Comparison of ENCODE assay signal across 8 cellular contexts in genomic region chr16:28711220-28712083, GRCh38. TPM values are rescaled to one million over a fixed set of nuclear protein-coding genes. Genes with fewer than 3 reads are reported as not detected.
A peak's percentile ranks its signal among the peaks of the same experiment; 100 is the strongest.
DNase-seq lines count a peak whose midpoint lies in the region; ATAC-seq and TF ChIP-seq lines count a peak whose summit lies in the region.
"Not testable (repeated sequence)": the region's sequence is repeated elsewhere in the genome, so short reads cannot be mapped to it uniquely, and the experiment has no call there.

Gene EIF3C, plus strand, starts transcription at chr16:28711464. Its CDS starts 223 bp downstream, at chr16:28711687.

- H3K27me3 Mint-ChIP-seq in activated naive CD8-positive, alpha-beta T cell treated with anti-CD3 and anti-CD28 coated beads, Interleukin-2, amount 10 ng/mL, durations not matched to agents 7 days and 5 days = not testable (repeated sequence)

- not testable (repeated sequence) for DNase-seq in G401 (ENCODE audit: low spot score); NT2/D1 (ENCODE audit: low read depth, low spot score); activated naive CD8-positive, alpha-beta T cell treated with anti-CD3 and anti-CD28 coated beads, Interleukin-2, amount 10 ng/mL, durations not matched to agents 7 days and 5 days; fibroblast of villous mesenchyme (ENCODE audit: low read depth); myocyte (ENCODE audit: low read depth); testis

- not testable (repeated sequence) for H3K4me1 ChIP-seq in NT2/D1 (ENCODE audit: insufficient read depth, insufficient read length); testis

- peak within 1 kb of the TSS; percentile 77 for H3K27ac Mint-ChIP-seq in activated naive CD8-positive, alpha-beta T cell treated with anti-CD3 and anti-CD28 coated beads, Interleukin-2, amount 10 ng/mL, durations not matched to agents 7 days and 5 days

- H3K36me3 ChIP-seq in NT2/D1 (ENCODE audit: insufficient read depth, insufficient read length, low read length); testis (ENCODE audit: low read depth, missing control alignments): not testable (repeated sequence)

- POLR2A ChIA-PET in activated naive CD8-positive, alpha-beta T cell treated with anti-CD3 and anti-CD28 coated beads, Interleukin-2, amount 10 ng/mL, durations not matched to agents 7 days and 5 days (lab: Charles Lee) = not testable (repeated sequence)

- H3K27me3 ChIP-seq in NT2/D1 (ENCODE audit: insufficient read depth, insufficient read length); testis: not testable (repeated sequence)

- H3K9me3 ChIP-seq in NT2/D1 (ENCODE audit: insufficient read depth, low read length); testis: not testable (repeated sequence)

- peak within 1 kb of the TSS; percentile 50 for H3K9ac ChIP-seq in NT2/D1 (ENCODE audit: insufficient read length, low read depth)

- not testable (repeated sequence) for TF ChIP-seq CTCF in fibroblast of villous mesenchyme (IDR thresholded peaks at IDR 0.05; ENCODE audit: insufficient read depth, low read depth, low read length); testis (IDR thresholded peaks at IDR 0.05)

- not testable (repeated sequence) for H3K4me1 Mint-ChIP-seq in activated naive CD8-positive, alpha-beta T cell treated with anti-CD3 and anti-CD28 coated beads, Interleukin-2, amount 10 ng/mL, durations not matched to agents 7 days and 5 days

- not testable (repeated sequence) for H3K9me3 Mint-ChIP-seq in activated naive CD8-positive, alpha-beta T cell treated with anti-CD3 and anti-CD28 coated beads, Interleukin-2, amount 10 ng/mL, durations not matched to agents 7 days and 5 days

- H3K4me3 ChIP-seq in NT2/D1 (ENCODE audit: insufficient read length, low read depth) = peak within 1 kb of the TSS; percentile 15
- peak within 1 kb of the TSS; percentile 32 for H3K4me3 ChIP-seq in fibroblast of villous mesenchyme (ENCODE audit: low read depth, low read length)
- H3K4me3 ChIP-seq in testis = peak within 1 kb of the TSS in 1 of 2 donors; percentile 31

- peak within 1 kb of the TSS; percentile 75 for H3K4me3 Mint-ChIP-seq in activated naive CD8-positive, alpha-beta T cell treated with anti-CD3 and anti-CD28 coated beads, Interleukin-2, amount 10 ng/mL, durations not matched to agents 7 days and 5 days

- not testable (repeated sequence) for H3K27ac ChIP-seq in testis

- in situ Hi-C loops in G401 (cut with HindIII; ENCODE audit: low sequenced_read_pairs) = not testable (repeated sequence)

- not testable (repeated sequence) for H3K36me3 Mint-ChIP-seq in activated naive CD8-positive, alpha-beta T cell treated with anti-CD3 and anti-CD28 coated beads, Interleukin-2, amount 10 ng/mL, durations not matched to agents 7 days and 5 days

- ATAC-seq in GM21367 (IDR thresholded peaks at IDR 0.05; ENCODE audit: unreplicated experiment) (peak; percentile 92), HG03025 (IDR thresholded peaks at IDR 0.05; ENCODE audit: low FRiP score, unreplicated experiment) (peak; percentile 90)
- ATAC-seq in activated naive CD8-positive, alpha-beta T cell treated with anti-CD3 and anti-CD28 coated beads, Interleukin-2, amount 10 ng/mL, durations not matched to agents 7 days and 5 days (ENCODE audit: low read depth) = peak; percentile 96

- not testable (repeated sequence) for TF ChIP-seq POLR2A in testis (IDR thresholded peaks at IDR 0.05)

- intact Hi-C loops in testis (cut with DNase I; ENCODE audit: low total_unique reads) = not testable (repeated sequence)

- no CpG with 5 or more reads among the region's 66 CpGs for WGBS in testis, 2 donors

RNA-seq across cellular contexts. Expression of gene EIF3C, which starts in this region (rescaled TPM):
- 714 and 797 TPM in 2 replicates for total RNA-seq in G401 (2014; rRNA removed; shearing (Covaris generic))
- total RNA-seq in activated naive CD8-positive, alpha-beta T cell treated with anti-CD3 and anti-CD28 coated beads, Interleukin-2, amount 10 ng/mL, durations not matched to agents 7 days and 5 days = 100 to 1,000 TPM; 287 to 311 TPM
- total RNA-seq in fibroblast of villous mesenchyme = 62.6 and 110 TPM in 2 replicates
- 96.7 and 103 TPM in 2 replicates for total RNA-seq in myocyte
- polyA plus RNA-seq in myocyte (2012) = 390 TPM
- 100 to 1,000 TPM; 497 to 515 TPM for total RNA-seq in testis
- 358 TPM for polyA plus RNA-seq in testis (ENCODE audit: insufficient read depth, low read depth, low replicate concordance)
